In genomic region chr18:6414723-6415362, GRCh38 we compare ENCODE assay signal across 1 cellular context.
TF ChIP-seq lines count a peak whose summit lies in the region.

Gene L3MBTL4, minus strand, starts transcription at chr18:6414911. Its CDS starts 103,286 bp downstream, at chr18:6311625.

TF ChIP-seq in HepG2, 621 proteins besides CTCF, POLR2A, EP300 and RAD21 (continued from another document and continues in another):
- TF ChIP-seq, protein P1, sequence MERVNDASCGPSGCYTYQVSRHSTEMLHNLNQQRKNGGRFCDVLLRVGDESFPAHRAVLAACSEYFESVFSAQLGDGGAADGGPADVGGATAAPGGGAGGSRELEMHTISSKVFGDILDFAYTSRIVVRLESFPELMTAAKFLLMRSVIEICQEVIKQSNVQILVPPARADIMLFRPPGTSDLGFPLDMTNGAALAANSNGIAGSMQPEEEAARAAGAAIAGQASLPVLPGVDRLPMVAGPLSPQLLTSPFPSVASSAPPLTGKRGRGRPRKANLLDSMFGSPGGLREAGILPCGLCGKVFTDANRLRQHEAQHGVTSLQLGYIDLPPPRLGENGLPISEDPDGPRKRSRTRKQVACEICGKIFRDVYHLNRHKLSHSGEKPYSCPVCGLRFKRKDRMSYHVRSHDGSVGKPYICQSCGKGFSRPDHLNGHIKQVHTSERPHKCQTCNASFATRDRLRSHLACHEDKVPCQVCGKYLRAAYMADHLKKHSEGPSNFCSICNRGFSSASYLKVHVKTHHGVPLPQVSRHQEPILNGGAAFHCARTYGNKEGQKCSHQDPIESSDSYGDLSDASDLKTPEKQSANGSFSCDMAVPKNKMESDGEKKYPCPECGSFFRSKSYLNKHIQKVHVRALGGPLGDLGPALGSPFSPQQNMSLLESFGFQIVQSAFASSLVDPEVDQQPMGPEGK (CRISPR knock-in tag; IDR thresholded peaks at IDR 0.05) = peak; percentile 53; the same call in 1 of the 2 replicates
- TF ChIP-seq JARID2 (CRISPR knock-in tag; IDR thresholded peaks at IDR 0.05; ENCODE audit: insufficient replicate concordance) = no peak
- TF ChIP-seq ZNF607 (CRISPR knock-in tag; IDR thresholded peaks at IDR 0.05; ENCODE audit: borderline replicate concordance) = peak; percentile 31; the same call in 1 of the 2 replicates
- no peak for TF ChIP-seq ERF (CRISPR knock-in tag; IDR thresholded peaks at IDR 0.05)
- no peak for TF ChIP-seq ZNF543 (CRISPR knock-in tag; IDR thresholded peaks at IDR 0.05)
- TF ChIP-seq MBNL3 (CRISPR knock-in tag; conservative IDR thresholded peaks at IDR 0.05) = no peak
- TF ChIP-seq, protein P2, sequence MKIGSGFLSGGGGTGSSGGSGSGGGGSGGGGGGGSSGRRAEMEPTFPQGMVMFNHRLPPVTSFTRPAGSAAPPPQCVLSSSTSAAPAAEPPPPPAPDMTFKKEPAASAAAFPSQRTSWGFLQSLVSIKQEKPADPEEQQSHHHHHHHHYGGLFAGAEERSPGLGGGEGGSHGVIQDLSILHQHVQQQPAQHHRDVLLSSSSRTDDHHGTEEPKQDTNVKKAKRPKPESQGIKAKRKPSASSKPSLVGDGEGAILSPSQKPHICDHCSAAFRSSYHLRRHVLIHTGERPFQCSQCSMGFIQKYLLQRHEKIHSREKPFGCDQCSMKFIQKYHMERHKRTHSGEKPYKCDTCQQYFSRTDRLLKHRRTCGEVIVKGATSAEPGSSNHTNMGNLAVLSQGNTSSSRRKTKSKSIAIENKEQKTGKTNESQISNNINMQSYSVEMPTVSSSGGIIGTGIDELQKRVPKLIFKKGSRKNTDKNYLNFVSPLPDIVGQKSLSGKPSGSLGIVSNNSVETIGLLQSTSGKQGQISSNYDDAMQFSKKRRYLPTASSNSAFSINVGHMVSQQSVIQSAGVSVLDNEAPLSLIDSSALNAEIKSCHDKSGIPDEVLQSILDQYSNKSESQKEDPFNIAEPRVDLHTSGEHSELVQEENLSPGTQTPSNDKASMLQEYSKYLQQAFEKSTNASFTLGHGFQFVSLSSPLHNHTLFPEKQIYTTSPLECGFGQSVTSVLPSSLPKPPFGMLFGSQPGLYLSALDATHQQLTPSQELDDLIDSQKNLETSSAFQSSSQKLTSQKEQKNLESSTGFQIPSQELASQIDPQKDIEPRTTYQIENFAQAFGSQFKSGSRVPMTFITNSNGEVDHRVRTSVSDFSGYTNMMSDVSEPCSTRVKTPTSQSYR (CRISPR knock-in tag; IDR thresholded peaks at IDR 0.05; ENCODE audit: borderline replicate concordance) = no peak
- TF ChIP-seq ZNF367 (CRISPR knock-in tag; IDR thresholded peaks at IDR 0.05; ENCODE audit: borderline replicate concordance) = peak; percentile 14; the same call in 1 of the 2 replicates
- TF ChIP-seq, protein P3, sequence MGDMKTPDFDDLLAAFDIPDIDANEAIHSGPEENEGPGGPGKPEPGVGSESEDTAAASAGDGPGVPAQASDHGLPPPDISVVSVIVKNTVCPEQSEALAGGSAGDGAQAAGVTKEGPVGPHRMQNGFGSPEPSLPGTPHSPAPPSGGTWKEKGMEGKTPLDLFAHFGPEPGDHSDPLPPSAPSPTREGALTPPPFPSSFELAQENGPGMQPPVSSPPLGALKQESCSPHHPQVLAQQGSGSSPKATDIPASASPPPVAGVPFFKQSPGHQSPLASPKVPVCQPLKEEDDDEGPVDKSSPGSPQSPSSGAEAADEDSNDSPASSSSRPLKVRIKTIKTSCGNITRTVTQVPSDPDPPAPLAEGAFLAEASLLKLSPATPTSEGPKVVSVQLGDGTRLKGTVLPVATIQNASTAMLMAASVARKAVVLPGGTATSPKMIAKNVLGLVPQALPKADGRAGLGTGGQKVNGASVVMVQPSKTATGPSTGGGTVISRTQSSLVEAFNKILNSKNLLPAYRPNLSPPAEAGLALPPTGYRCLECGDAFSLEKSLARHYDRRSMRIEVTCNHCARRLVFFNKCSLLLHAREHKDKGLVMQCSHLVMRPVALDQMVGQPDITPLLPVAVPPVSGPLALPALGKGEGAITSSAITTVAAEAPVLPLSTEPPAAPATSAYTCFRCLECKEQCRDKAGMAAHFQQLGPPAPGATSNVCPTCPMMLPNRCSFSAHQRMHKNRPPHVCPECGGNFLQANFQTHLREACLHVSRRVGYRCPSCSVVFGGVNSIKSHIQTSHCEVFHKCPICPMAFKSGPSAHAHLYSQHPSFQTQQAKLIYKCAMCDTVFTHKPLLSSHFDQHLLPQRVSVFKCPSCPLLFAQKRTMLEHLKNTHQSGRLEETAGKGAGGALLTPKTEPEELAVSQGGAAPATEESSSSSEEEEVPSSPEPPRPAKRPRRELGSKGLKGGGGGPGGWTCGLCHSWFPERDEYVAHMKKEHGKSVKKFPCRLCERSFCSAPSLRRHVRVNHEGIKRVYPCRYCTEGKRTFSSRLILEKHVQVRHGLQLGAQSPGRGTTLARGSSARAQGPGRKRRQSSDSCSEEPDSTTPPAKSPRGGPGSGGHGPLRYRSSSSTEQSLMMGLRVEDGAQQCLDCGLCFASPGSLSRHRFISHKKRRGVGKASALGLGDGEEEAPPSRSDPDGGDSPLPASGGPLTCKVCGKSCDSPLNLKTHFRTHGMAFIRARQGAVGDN (CRISPR knock-in tag; IDR thresholded peaks at IDR 0.05) = peak; percentile 36
- TF ChIP-seq, protein P4, sequence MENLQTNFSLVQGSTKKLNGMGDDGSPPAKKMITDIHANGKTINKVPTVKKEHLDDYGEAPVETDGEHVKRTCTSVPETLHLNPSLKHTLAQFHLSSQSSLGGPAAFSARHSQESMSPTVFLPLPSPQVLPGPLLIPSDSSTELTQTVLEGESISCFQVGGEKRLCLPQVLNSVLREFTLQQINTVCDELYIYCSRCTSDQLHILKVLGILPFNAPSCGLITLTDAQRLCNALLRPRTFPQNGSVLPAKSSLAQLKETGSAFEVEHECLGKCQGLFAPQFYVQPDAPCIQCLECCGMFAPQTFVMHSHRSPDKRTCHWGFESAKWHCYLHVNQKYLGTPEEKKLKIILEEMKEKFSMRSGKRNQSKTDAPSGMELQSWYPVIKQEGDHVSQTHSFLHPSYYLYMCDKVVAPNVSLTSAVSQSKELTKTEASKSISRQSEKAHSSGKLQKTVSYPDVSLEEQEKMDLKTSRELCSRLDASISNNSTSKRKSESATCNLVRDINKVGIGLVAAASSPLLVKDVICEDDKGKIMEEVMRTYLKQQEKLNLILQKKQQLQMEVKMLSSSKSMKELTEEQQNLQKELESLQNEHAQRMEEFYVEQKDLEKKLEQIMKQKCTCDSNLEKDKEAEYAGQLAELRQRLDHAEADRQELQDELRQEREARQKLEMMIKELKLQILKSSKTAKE (CRISPR knock-in tag; IDR thresholded peaks at IDR 0.05; ENCODE audit: borderline replicate concordance) = no peak
- TF ChIP-seq CENPX (CRISPR knock-in tag; IDR thresholded peaks at IDR 0.05) = no peak
- TF ChIP-seq ZNF431 (CRISPR knock-in tag; IDR thresholded peaks at IDR 0.05; ENCODE audit: borderline replicate concordance, low read depth) = 0 out of 2 replicates have a peak, but pooled peaks have one; percentile 36
- TF ChIP-seq NONO (IDR thresholded peaks at IDR 0.05) = no peak
- 0 out of 2 replicates have a peak, but pooled peaks have one; percentile 8 for TF ChIP-seq NONO (CRISPR knock-in tag; conservative IDR thresholded peaks at IDR 0.05)
- peak in 1 of 2 experiments; percentile 31; a peak in 1 of 4 replicates for TF ChIP-seq KLF16 (CRISPR knock-in tag; IDR thresholded peaks at IDR 0.05)
- TF ChIP-seq TAF1 (CRISPR knock-in tag; IDR thresholded peaks at IDR 0.05) = peak; percentile 28; the same call in 1 of the 2 replicates
- no peak for TF ChIP-seq CERS6 (CRISPR knock-in tag; IDR thresholded peaks at IDR 0.05)
- no peak for TF ChIP-seq ZNF800 (CRISPR knock-in tag; IDR thresholded peaks at IDR 0.05)
- TF ChIP-seq, protein P5, sequence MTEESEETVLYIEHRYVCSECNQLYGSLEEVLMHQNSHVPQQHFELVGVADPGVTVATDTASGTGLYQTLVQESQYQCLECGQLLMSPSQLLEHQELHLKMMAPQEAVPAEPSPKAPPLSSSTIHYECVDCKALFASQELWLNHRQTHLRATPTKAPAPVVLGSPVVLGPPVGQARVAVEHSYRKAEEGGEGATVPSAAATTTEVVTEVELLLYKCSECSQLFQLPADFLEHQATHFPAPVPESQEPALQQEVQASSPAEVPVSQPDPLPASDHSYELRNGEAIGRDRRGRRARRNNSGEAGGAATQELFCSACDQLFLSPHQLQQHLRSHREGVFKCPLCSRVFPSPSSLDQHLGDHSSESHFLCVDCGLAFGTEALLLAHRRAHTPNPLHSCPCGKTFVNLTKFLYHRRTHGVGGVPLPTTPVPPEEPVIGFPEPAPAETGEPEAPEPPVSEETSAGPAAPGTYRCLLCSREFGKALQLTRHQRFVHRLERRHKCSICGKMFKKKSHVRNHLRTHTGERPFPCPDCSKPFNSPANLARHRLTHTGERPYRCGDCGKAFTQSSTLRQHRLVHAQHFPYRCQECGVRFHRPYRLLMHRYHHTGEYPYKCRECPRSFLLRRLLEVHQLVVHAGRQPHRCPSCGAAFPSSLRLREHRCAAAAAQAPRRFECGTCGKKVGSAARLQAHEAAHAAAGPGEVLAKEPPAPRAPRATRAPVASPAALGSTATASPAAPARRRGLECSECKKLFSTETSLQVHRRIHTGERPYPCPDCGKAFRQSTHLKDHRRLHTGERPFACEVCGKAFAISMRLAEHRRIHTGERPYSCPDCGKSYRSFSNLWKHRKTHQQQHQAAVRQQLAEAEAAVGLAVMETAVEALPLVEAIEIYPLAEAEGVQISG (CRISPR knock-in tag; IDR thresholded peaks at IDR 0.05) = peak; percentile 67; the same call in 1 of the 2 replicates
- no peak for TF ChIP-seq SMAD3 (CRISPR knock-in tag; IDR thresholded peaks at IDR 0.05)
- TF ChIP-seq ZNF563 (CRISPR knock-in tag; IDR thresholded peaks at IDR 0.05) = no peak
- no peak for TF ChIP-seq ZNF713 (CRISPR knock-in tag; IDR thresholded peaks at IDR 0.05)
- no peak for TF ChIP-seq SETDB1 (CRISPR knock-in tag; IDR thresholded peaks at IDR 0.05; ENCODE audit: borderline replicate concordance)
- TF ChIP-seq ZNF646 (CRISPR knock-in tag; IDR thresholded peaks at IDR 0.05) = no peak
- TF ChIP-seq, protein P6, sequence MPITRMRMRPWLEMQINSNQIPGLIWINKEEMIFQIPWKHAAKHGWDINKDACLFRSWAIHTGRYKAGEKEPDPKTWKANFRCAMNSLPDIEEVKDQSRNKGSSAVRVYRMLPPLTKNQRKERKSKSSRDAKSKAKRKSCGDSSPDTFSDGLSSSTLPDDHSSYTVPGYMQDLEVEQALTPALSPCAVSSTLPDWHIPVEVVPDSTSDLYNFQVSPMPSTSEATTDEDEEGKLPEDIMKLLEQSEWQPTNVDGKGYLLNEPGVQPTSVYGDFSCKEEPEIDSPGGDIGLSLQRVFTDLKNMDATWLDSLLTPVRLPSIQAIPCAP (CRISPR knock-in tag; IDR thresholded peaks at IDR 0.05; ENCODE audit: low read depth) = no peak
- TF ChIP-seq RBM39 (IDR thresholded peaks at IDR 0.05; ENCODE audit: low read depth, low read length, poor library complexity, severe bottlenecking) = peak; percentile 46
